In genomic region chr2:9333591-9334171, GRCh38 we compare ENCODE assay signal across 8 cellular contexts.
A peak's percentile ranks its signal among the peaks of the same experiment; 100 is the strongest.
DNase-seq lines count a peak whose midpoint lies in the region; ATAC-seq and TF ChIP-seq lines count a peak whose summit lies in the region.

No MANE protein-coding gene starts in this region.

- H3K36me3 ChIP-seq in OCI-LY3 (replicated peaks; ENCODE audit: low read depth, low read length) (no peaks in the 10 kb centered on the region), right lobe of liver (no peaks in the 10 kb centered on the region), upper lobe of left lung (peaks cover 0 to 5% (median 1%) of the 10 kb centered on the region in 4 donors)

- peaks cover 13% of the 10 kb centered on the region for H3K4me1 ChIP-seq in OCI-LY3 (ENCODE audit: low read length)
- peaks cover 0 to 35% (median 11%) of the 10 kb centered on the region in 4 donors for H3K4me1 ChIP-seq in right lobe of liver
- H3K4me1 ChIP-seq in upper lobe of left lung: peaks cover 13 to 29% (median 20%) of the 10 kb centered on the region in 4 donors

- H3K27me3 ChIP-seq in OCI-LY3 (ENCODE audit: low read depth, low read length) (peaks cover 6% of the 10 kb centered on the region; the same call in 1 of the 2 replicates), right lobe of liver (no peaks in the 10 kb centered on the region), upper lobe of left lung (no peaks in the 10 kb centered on the region)

- peak overlapping the region; percentile 22; the same call in 1 of the 2 replicates for H2AFZ ChIP-seq in OCI-LY3 (ENCODE audit: low read depth, low read length)

- WGBS in right lobe of liver (ENCODE audit: insufficient coverage, low coverage, low lambda C conversion rate, missing lambda C conversion rate): 17% methylated on average over 6 of the region's 7 CpGs
- 49% methylated on average over 7 of the region's 7 CpGs for WGBS in upper lobe of left lung, 2 donors

- no peak overlapping the region for H3K9ac ChIP-seq in OCI-LY3 (ENCODE audit: low read length)

- no peak overlapping the region for H3K4me2 ChIP-seq in OCI-LY3 (ENCODE audit: low read length)

- TF ChIP-seq CTCF in OCI-LY3 (IDR thresholded peaks at IDR 0.05; ENCODE audit: low read depth, low read length): peak; percentile 53
- TF ChIP-seq CTCF in right lobe of liver (IDR thresholded peaks at IDR 0.05): peak; percentile 64 to 78 (median 71)
- peak; percentile 42 to 72 (median 60) for TF ChIP-seq CTCF in upper lobe of left lung (IDR thresholded peaks at IDR 0.05)

- ATAC-seq in right lobe of liver (peak; percentile 58 to 74 (median 68)), upper lobe of left lung (ENCODE audit: low FRiP score in 2 of 2) (peak; percentile 73 to 77), HG03159 (IDR thresholded peaks at IDR 0.05; ENCODE audit: unreplicated experiment) (no peak)

- no peak overlapping the region for H3K27ac ChIP-seq in OCI-LY3 (ENCODE audit: low read length)
- peak overlapping the region in 2 of 3 donors; percentile 43 to 44 for H3K27ac ChIP-seq in right lobe of liver
- peak overlapping the region in 1 of 4 donors; percentile 56 for H3K27ac ChIP-seq in upper lobe of left lung

- no peaks in the 10 kb centered on the region for H4K20me1 ChIP-seq in OCI-LY3 (ENCODE audit: insufficient read depth, low read length)

- no peak for TF ChIP-seq POLR2A in right lobe of liver (IDR thresholded peaks at IDR 0.05)
- TF ChIP-seq POLR2A in upper lobe of left lung (IDR thresholded peaks at IDR 0.05): no peak

- H3K4me3 ChIP-seq in OCI-LY3 (ENCODE audit: low read length) (no peak overlapping the region), right lobe of liver (no peak overlapping the region), upper lobe of left lung (no peak overlapping the region)

- no peaks in the 10 kb centered on the region for H3K79me2 ChIP-seq in OCI-LY3 (ENCODE audit: low read length)

- intact Hi-C loops in right lobe of liver (cut with DNase I): loop anchor here (10.0 kb wide), 2 partner anchors 129 to 189 kb away; partner anchors contain the start of gene ASAP2 (in 1 of the 2)

- H3K9me3 ChIP-seq in OCI-LY3 (ENCODE audit: insufficient read depth, low read length): no peaks in the 10 kb centered on the region
- H3K9me3 ChIP-seq in right lobe of liver: no peaks in the 10 kb centered on the region
- H3K9me3 ChIP-seq in upper lobe of left lung: no peaks in the 10 kb centered on the region

- peak; percentile 8 for DNase-seq in COR-L47 (lab: John Stamatoyannopoulos, UW)
- DNase-seq in HK-2 (ENCODE audit: unreplicated experiment): peak; percentile 64
- peak; percentile 83 for DNase-seq in dedifferentiated amniotic fluid mesenchymal stem cell (ENCODE audit: extremely low spot score)
- peak; percentile 57 to 77 (median 67) for DNase-seq in right lobe of liver
- DNase-seq in upper lobe of left lung: peak in 1 of 2 donors; percentile 58
- DNase-seq in cortex of kidney (lab: John Stamatoyannopoulos, UW): no peak

- TF ChIP-seq EP300 in upper lobe of left lung (IDR thresholded peaks at IDR 0.05): no peak
